10 cellular contexts compared by ENCODE assay signal in genomic region chr5:4511996-4512656, GRCh38.
DNase-seq lines count a peak whose midpoint lies in the region; ATAC-seq and TF ChIP-seq lines count a peak whose summit lies in the region.
"Had no signal": no experiment of that assay in that cellular context is flagged by ENCODE, and none has a peak within 500 bp of the region (broad histone marks: within the 10 kb centered on the region; RNA-seq: fewer than 3 reads in every experiment).

No MANE protein-coding gene starts in this region.

- H3K27me3 Mint-ChIP-seq in progenitor cell of endocrine pancreas = peaks cover 46% of the 10 kb centered on the region
- H3K27me3 Mint-ChIP-seq: activated CD4-positive, alpha-beta T cell treated with anti-CD3 and anti-CD28 coated beads, Interleukin-2, amount 10 ng/mL, durations not matched to agents 24 days and 14 days had no signal

- H3K4me2 ChIP-seq in PC-9 = no peak overlapping the region

- no peaks in the 10 kb centered on the region for H3K9me3 Mint-ChIP-seq in progenitor cell of endocrine pancreas (ENCODE audit: low read depth)

- H3K27me3 ChIP-seq in PC-9 (ENCODE audit: insufficient read depth, low read depth) = peaks cover 68% of the 10 kb centered on the region; the same call in 1 of the 2 replicates
- peaks cover 19% of the 10 kb centered on the region for H3K27me3 ChIP-seq in foreskin keratinocyte

- POLR2A ChIA-PET in PC-9 (lab: Charles Lee; ENCODE audit: unreplicated experiment) = no interaction called here

- no peaks in the 10 kb centered on the region for H3K79me2 ChIP-seq in PC-9 (ENCODE audit: low read depth)

- peak overlapping the region; percentile 58 for H3K4me3 Mint-ChIP-seq in progenitor cell of endocrine pancreas (ENCODE audit: low read depth)
- H3K4me3 Mint-ChIP-seq: activated CD4-positive, alpha-beta T cell treated with anti-CD3 and anti-CD28 coated beads, Interleukin-2, amount 10 ng/mL, durations not matched to agents 24 days and 14 days had no signal

- peak; percentile 84 for ATAC-seq in foreskin keratinocyte
- ATAC-seq in mucosa of descending colon = no peak
- ATAC-seq: left colon had no signal

- no TSS peak for BruUV-seq in PC-9 (replicated peaks; lab: Mats Ljungman, UMichigan)

- H3K36me3 ChIP-seq in PC-9 (ENCODE audit: low read depth) = no peaks in the 10 kb centered on the region
- H3K36me3 ChIP-seq in mucosa of descending colon (ENCODE audit: low read depth) = no peaks in the 10 kb centered on the region

- H3K4me3 ChIP-seq in PC-9 (no peak overlapping the region), mucosa of descending colon (no peak overlapping the region)

- no peaks in the 10 kb centered on the region for H3K36me3 Mint-ChIP-seq in progenitor cell of endocrine pancreas (ENCODE audit: insufficient read depth)

- DNase-seq in Daoy (ENCODE audit: low read depth) (peak; percentile 87), PC-9 (peak in 1 of 2 experiments; percentile 56), foreskin keratinocyte (peak in 1 of 2 donors; percentile 21), progenitor cell of endocrine pancreas (ENCODE audit: low spot score, unreplicated experiment) (peak; percentile 64), NCI-H226 (no peak), mucosa of descending colon (no peak), NCI-H345 treated with DMSO at 0.1 percent for 48 hours (lab: John Stamatoyannopoulos, UW; ENCODE audit: unreplicated experiment) (no peak)
- DNase-seq in effector CD4-positive, alpha-beta T cell = no peak
- DNase-seq: activated CD4-positive, alpha-beta T cell treated with anti-CD3 and anti-CD28 coated beads, Interleukin-2, amount 10 ng/mL, durations not matched to agents 24 days and 14 days; left colon had no signal

- CTCF ChIA-PET in PC-9 (lab: Charles Lee) = no interaction called here

- peaks cover 12% of the 10 kb centered on the region for H3K4me1 Mint-ChIP-seq in progenitor cell of endocrine pancreas (ENCODE audit: low read depth)
- H3K4me1 Mint-ChIP-seq: activated CD4-positive, alpha-beta T cell treated with anti-CD3 and anti-CD28 coated beads, Interleukin-2, amount 10 ng/mL, durations not matched to agents 24 days and 14 days had no signal

- no peak overlapping the region for H3K27ac Mint-ChIP-seq in progenitor cell of endocrine pancreas
- H3K27ac Mint-ChIP-seq: activated CD4-positive, alpha-beta T cell treated with anti-CD3 and anti-CD28 coated beads, Interleukin-2, amount 10 ng/mL, durations not matched to agents 24 days and 14 days had no signal

- intact Hi-C loops in PC-9 (cut with micrococcal nuclease; ENCODE audit: unreplicated experiment) = no loop called here
- intact Hi-C loops in mucosa of descending colon (cut with DNase I, micrococcal nuclease) = no loop called here

- H3K4me1 ChIP-seq in PC-9 (replicated peaks; ENCODE audit: insufficient read depth) (no peaks in the 10 kb centered on the region), foreskin keratinocyte (no peaks in the 10 kb centered on the region), mucosa of descending colon (ENCODE audit: low read depth) (no peaks in the 10 kb centered on the region)

- no peak overlapping the region for H2AFZ ChIP-seq in PC-9

- peak; percentile 40; the same call in 1 of the 2 replicates for TF ChIP-seq CTCF in PC-9 (conservative IDR thresholded peaks at IDR 0.05)
- TF ChIP-seq CTCF in foreskin keratinocyte (conservative IDR thresholded peaks at IDR 0.05) = peak; percentile 68
- TF ChIP-seq CTCF in progenitor cell of endocrine pancreas (IDR thresholded peaks at IDR 0.05; ENCODE audit: unreplicated experiment) = peak; percentile 79
- TF ChIP-seq CTCF in mucosa of descending colon (IDR thresholded peaks at IDR 0.05) = no peak

- H4K20me1 ChIP-seq in PC-9 (ENCODE audit: insufficient read depth) = no peaks in the 10 kb centered on the region

- H3K27ac ChIP-seq in PC-9 (no peak overlapping the region), foreskin keratinocyte (no peak overlapping the region)

- H3F3A ChIP-seq in PC-9 (ENCODE audit: insufficient read depth, low read depth) = no peaks in the 10 kb centered on the region

- H3K9me3 ChIP-seq in PC-9 (ENCODE audit: insufficient read depth, low read depth) (no peaks in the 10 kb centered on the region), mucosa of descending colon (peaks cover 14% of the 10 kb centered on the region)

- H3K9me2 ChIP-seq in PC-9 (ENCODE audit: insufficient read depth) = no peaks in the 10 kb centered on the region

Comparison
In these comparisons a context has a peak if more than half of its experiments do, and no peak if none do; other contexts are left out.
1. DNase-seq: peak in Daoy (single experiment) and progenitor cell of endocrine pancreas (single experiment); none in NCI-H226 (single experiment), mucosa of descending colon (0 of 3), NCI-H345 treated with DMSO at 0.1 percent for 48 hours (single experiment) and effector CD4-positive, alpha-beta T cell (single experiment).